13 cellular contexts compared by ENCODE assay signal in genomic region chr5:165035520-165035919, GRCh38.
DNase-seq lines count a peak whose midpoint lies in the region; ATAC-seq and TF ChIP-seq lines count a peak whose summit lies in the region.
"Had no signal": no experiment of that assay in that cellular context is flagged by ENCODE, and none has a peak within 500 bp of the region (broad histone marks: within the 10 kb centered on the region; RNA-seq: fewer than 3 reads in every experiment).

No MANE protein-coding gene starts in this region.

- peak; percentile 2 for DNase-seq in HS-5 (ENCODE audit: low read depth)
- DNase-seq in astrocyte of the hippocampus (ENCODE audit: low read depth, low spot score): peak; percentile 46
- DNase-seq in kidney glomerular epithelial cell (lab: John Stamatoyannopoulos, UW): peak; percentile 44
- peak; percentile 62 for DNase-seq in retinal pigment epithelial cell (ENCODE audit: low read depth)
- DNase-seq in heart left ventricle: no peak
- no peak for DNase-seq in stomach
- DNase-seq in NCI-H1092 treated with DMSO at 0.1 percent for 48 hours (lab: John Stamatoyannopoulos, UW): no peak
- DNase-seq: CD8-positive, alpha-beta T cell; COR-L47; DMS53 had no signal

- H3K36me3 ChIP-seq in heart left ventricle (no peaks in the 10 kb centered on the region), stomach (no peaks in the 10 kb centered on the region)
- H3K36me3 ChIP-seq: HAP-1 had no signal

- H3K4me3 ChIP-seq in retinal pigment epithelial cell (ENCODE audit: low read length) (no peak overlapping the region), heart left ventricle (no peak overlapping the region), stomach (no peak overlapping the region)
- H3K4me3 ChIP-seq: GM12878, HAP-1 had no signal

- WGBS in heart left ventricle, 4 donors: 58 to 74% (median 68%) methylated on average over 1 of the region's 1 CpG
- WGBS in stomach, 5 donors: 71 to 86% (median 78%) methylated on average over 1 of the region's 1 CpG

- TF ChIP-seq CTCF in retinal pigment epithelial cell (conservative IDR thresholded peaks at IDR 0.05; ENCODE audit: low read depth, low read length): no peak
- TF ChIP-seq CTCF in heart left ventricle (IDR thresholded peaks at IDR 0.05): no peak
- no peak for TF ChIP-seq CTCF in stomach (IDR thresholded peaks at IDR 0.05)

- H3K27me3 ChIP-seq in heart left ventricle (no peaks in the 10 kb centered on the region), stomach (no peaks in the 10 kb centered on the region)

- ATAC-seq in heart left ventricle: no peak
- ATAC-seq: CD8-positive, alpha-beta T cell; GM12878; HepG2 had no signal

- TF ChIP-seq EP300 in stomach (IDR thresholded peaks at IDR 0.05): no peak

- no peak for TF ChIP-seq POLR2A in heart left ventricle (IDR thresholded peaks at IDR 0.05)
- no peak for TF ChIP-seq POLR2A in stomach (IDR thresholded peaks at IDR 0.05)

- H3K27ac ChIP-seq in heart left ventricle (no peak overlapping the region), stomach (no peak overlapping the region)

- no peaks in the 10 kb centered on the region for H3K4me1 ChIP-seq in heart left ventricle
- H3K4me1 ChIP-seq in stomach: no peaks in the 10 kb centered on the region
- H3K4me1 ChIP-seq: HAP-1 had no signal

- intact Hi-C loops in heart left ventricle (cut with DNase I) (no loop called here), stomach (cut with DNase I; ENCODE audit: low total_unique reads) (no loop called here)

- H3K9me3 ChIP-seq in heart left ventricle: no peaks in the 10 kb centered on the region
- no peaks in the 10 kb centered on the region for H3K9me3 ChIP-seq in stomach
- H3K9me3 ChIP-seq: HAP-1 had no signal

Comparison
In these comparisons a context has a peak if more than half of its experiments do, and no peak if none do; other contexts are left out.
1. DNase-seq: peak in HS-5 (single experiment), astrocyte of the hippocampus (single experiment), kidney glomerular epithelial cell (single experiment) and retinal pigment epithelial cell (single experiment); none in heart left ventricle (0 of 5), stomach (single experiment) and NCI-H1092 treated with DMSO at 0.1 percent for 48 hours (single experiment).